ENCODE assay signal across 10 cellular contexts in the genomic region with DNA sequence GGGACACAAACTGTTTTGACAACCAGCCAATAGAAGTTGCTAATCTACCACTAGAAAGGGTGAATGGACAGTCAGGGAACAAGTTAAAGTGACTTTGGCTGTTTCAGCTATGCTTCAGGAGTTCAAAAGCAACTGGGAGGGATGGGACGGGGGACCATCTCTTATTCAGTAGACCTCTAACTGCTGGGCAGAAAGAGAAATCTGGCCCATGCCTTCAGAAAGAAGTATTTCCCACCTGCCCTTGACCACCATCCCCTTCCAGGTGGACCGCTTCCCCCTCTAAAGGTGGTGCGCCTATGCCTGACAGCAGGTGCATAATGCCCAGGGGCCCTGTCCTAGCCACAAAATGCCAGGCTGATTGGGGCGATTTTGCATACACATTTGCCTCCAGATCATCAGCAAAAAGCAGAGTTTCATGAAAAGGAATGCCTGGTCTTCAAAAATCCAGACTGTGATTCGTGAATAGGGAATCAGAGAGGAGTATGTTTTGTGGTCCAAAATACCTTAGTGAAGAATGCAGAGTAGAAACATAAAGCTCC. TPM values are rescaled to one million over a fixed set of nuclear protein-coding genes. Genes with fewer than 3 reads are reported as not detected.
DNase-seq lines count a peak whose midpoint lies in the region; ATAC-seq, FAIRE-seq and TF ChIP-seq lines count a peak whose summit lies in the region.
"Had no signal": no experiment of that assay in that cellular context is flagged by ENCODE, and none has a peak within 500 bp of the region (broad histone marks: within the 10 kb centered on the region; RNA-seq: fewer than 3 reads in every experiment).

No MANE protein-coding gene starts in this region.

- H3K36me3 ChIP-seq in heart left ventricle (peaks cover 0 to 41% (median 24%) of the 10 kb centered on the region in 9 donors), astrocyte (ENCODE audit: insufficient read depth, low read length) (no peaks in the 10 kb centered on the region), muscle layer of colon (ENCODE audit: insufficient read depth, low read length) (peaks cover 27% of the 10 kb centered on the region), upper lobe of left lung (peaks cover 0 to 18% (median 5%) of the 10 kb centered on the region in 4 donors)
- H3K36me3 ChIP-seq: neural progenitor cell had no signal

- peaks cover 0 to 82% (median 41%) of the 10 kb centered on the region in 12 donors for H3K4me1 ChIP-seq in heart left ventricle
- H3K4me1 ChIP-seq in astrocyte (ENCODE audit: insufficient read depth, low read length) = peaks cover 11% of the 10 kb centered on the region
- peaks cover 58% of the 10 kb centered on the region for H3K4me1 ChIP-seq in muscle layer of colon (ENCODE audit: insufficient read depth, low read length)
- H3K4me1 ChIP-seq in upper lobe of left lung = peaks cover 46 to 78% (median 55%) of the 10 kb centered on the region in 4 donors

- 62 to 72% (median 70%) methylated on average over 5 of the region's 5 CpGs for WGBS in heart left ventricle, 4 donors
- 64 to 81% methylated on average over 5 of the region's 5 CpGs for WGBS in upper lobe of left lung, 2 donors

- H3K9me3 ChIP-seq in heart left ventricle = no peaks in the 10 kb centered on the region
- H3K9me3 ChIP-seq in astrocyte (ENCODE audit: insufficient read depth, low read depth, low read length) = no peaks in the 10 kb centered on the region
- H3K9me3 ChIP-seq in muscle layer of colon (ENCODE audit: low read length) = no peaks in the 10 kb centered on the region
- no peaks in the 10 kb centered on the region for H3K9me3 ChIP-seq in upper lobe of left lung

- peaks cover 42% of the 10 kb centered on the region for H3K79me2 ChIP-seq in astrocyte (ENCODE audit: insufficient read depth, low read length)

- no TSS peak for BruUV-seq in Calu3 (replicated peaks; lab: Mats Ljungman, UMichigan)

- H3K4me2 ChIP-seq in astrocyte (ENCODE audit: low read length) = peak overlapping the region; percentile 3
- H3K4me2 ChIP-seq: neural progenitor cell had no signal

- no peak for TF ChIP-seq EP300 in upper lobe of left lung (IDR thresholded peaks at IDR 0.05)

- H3K27ac Mint-ChIP-seq in astrocyte (ENCODE audit: unreplicated experiment) (no peak overlapping the region), Calu3 (ENCODE audit: unreplicated experiment) (no peak overlapping the region)

- peaks cover 49% of the 10 kb centered on the region for H4K20me1 ChIP-seq in astrocyte (ENCODE audit: insufficient read depth, low read length)

- no peak for DNase-seq in heart left ventricle
- DNase-seq in Right ventricle myocardium superior = no peak
- no peak for DNase-seq in astrocyte (ENCODE audit: low read depth)
- no peak for DNase-seq in upper lobe of left lung
- DNase-seq in Calu3 = no peak

- intact Hi-C loops in heart left ventricle (cut with DNase I) = loop anchor here in 4 of 10 donors (5.0 to 10.0 kb wide), 4 partner anchors 77 to 91 kb away; no protein-coding TSS in a partner anchor
- intact Hi-C loops in Right ventricle myocardium superior (cut with DNase I) = loop anchor here (5.0 kb wide), 1 partner anchor 82 kb away; no protein-coding TSS in a partner anchor
- intact Hi-C loops in Calu3 (cut with micrococcal nuclease; ENCODE audit: unreplicated experiment) = no loop called here

- H3K4me3 Mint-ChIP-seq in astrocyte (ENCODE audit: unreplicated experiment) = no peak overlapping the region
- H3K4me3 Mint-ChIP-seq in Calu3 (ENCODE audit: low read depth, unreplicated experiment) = no peak overlapping the region
- H3K4me3 Mint-ChIP-seq: neural progenitor cell had no signal

- no peak for ATAC-seq in heart left ventricle
- no peak for ATAC-seq in Right ventricle myocardium superior (ENCODE audit: poor library complexity)
- ATAC-seq in upper lobe of left lung (ENCODE audit: low FRiP score in 2 of 2) = no peak
- ATAC-seq in HG03045 (IDR thresholded peaks at IDR 0.05; ENCODE audit: unreplicated experiment) = no peak
- ATAC-seq in HG03520 (IDR thresholded peaks at IDR 0.05; ENCODE audit: unreplicated experiment) = no peak

- no peak overlapping the region for H2AFZ ChIP-seq in astrocyte (ENCODE audit: low read depth, low read length)
- H2AFZ ChIP-seq: neural progenitor cell had no signal

- H3K9ac ChIP-seq in astrocyte (ENCODE audit: low read length) (no peak overlapping the region), muscle layer of colon (ENCODE audit: low read length) (peak overlapping the region; percentile 52)
- H3K9ac ChIP-seq: neural progenitor cell had no signal

- CTCF ChIA-PET in Calu3 (lab: Charles Lee) = interaction anchor here (1.2 kb wide), 1 partner anchor 26 kb away, joined by 4 read pairs; no protein-coding TSS in a partner anchor

- no peak for FAIRE-seq in astrocyte (lab: Jason Lieb, UNC)

- TF ChIP-seq CTCF in heart left ventricle (IDR thresholded peaks at IDR 0.05) = no peak
- TF ChIP-seq CTCF in astrocyte (IDR thresholded peaks at IDR 0.05; ENCODE audit: insufficient read depth, low read depth, low read length) = no peak
- no peak for TF ChIP-seq CTCF in upper lobe of left lung (IDR thresholded peaks at IDR 0.05)
- TF ChIP-seq CTCF in Calu3 (IDR thresholded peaks at IDR 0.05; ENCODE audit: unreplicated experiment) = no peak

- H3K4me3 ChIP-seq in heart left ventricle (peak overlapping the region; percentile 6 to 98 (median 88)), astrocyte (ENCODE audit: insufficient read depth, low read depth, low read length) (no peak overlapping the region), muscle layer of colon (ENCODE audit: low read depth in 1 of 2, low read length in 2 of 2) (peak overlapping the region; percentile 43 to 92), upper lobe of left lung (peak overlapping the region in 3 of 4 donors; percentile 5 to 78 (median 29))
- H3K4me3 ChIP-seq: neural progenitor cell had no signal

- H3K36me3 Mint-ChIP-seq in astrocyte (ENCODE audit: low read depth, unreplicated experiment) (peaks cover 9% of the 10 kb centered on the region), Calu3 (ENCODE audit: insufficient read depth, unreplicated experiment) (peaks cover 15% of the 10 kb centered on the region)

- H3K27me3 Mint-ChIP-seq in astrocyte (ENCODE audit: low read depth, unreplicated experiment) (peaks cover 2% of the 10 kb centered on the region), Calu3 (ENCODE audit: unreplicated experiment) (no peaks in the 10 kb centered on the region)

- H3K27ac ChIP-seq in heart left ventricle (peak overlapping the region in 10 of 12 donors; percentile 4 to 96 (median 66)), astrocyte (ENCODE audit: low read depth, low read length) (no peak overlapping the region), muscle layer of colon (ENCODE audit: low read depth, low read length) (peak overlapping the region; percentile 98), upper lobe of left lung (peak overlapping the region in 2 of 4 donors; percentile 23 to 92)
- H3K27ac ChIP-seq: C4-2B, neural progenitor cell had no signal

- H3K9me3 Mint-ChIP-seq in astrocyte (ENCODE audit: unreplicated experiment) (no peaks in the 10 kb centered on the region), Calu3 (ENCODE audit: low read depth, unreplicated experiment) (no peaks in the 10 kb centered on the region)
- H3K9me3 Mint-ChIP-seq: neural progenitor cell had no signal

- TF ChIP-seq POLR2A in heart left ventricle (IDR thresholded peaks at IDR 0.05) (no peak), upper lobe of left lung (IDR thresholded peaks at IDR 0.05) (no peak)

- H3K4me1 Mint-ChIP-seq in astrocyte (ENCODE audit: low read depth, unreplicated experiment) (peaks cover 14% of the 10 kb centered on the region), Calu3 (ENCODE audit: low read depth, unreplicated experiment) (peaks cover 9% of the 10 kb centered on the region)

- H3K27me3 ChIP-seq in heart left ventricle (no peaks in the 10 kb centered on the region), astrocyte (ENCODE audit: insufficient read depth, low read length) (peaks cover 2% of the 10 kb centered on the region), muscle layer of colon (ENCODE audit: control insufficient read depth in 1 of 2, insufficient read depth in 2 of 2, low read length in 2 of 2) (no peaks in the 10 kb centered on the region), upper lobe of left lung (no peaks in the 10 kb centered on the region)

RNA-seq across cellular contexts. Expression of a gene that starts 5.1 kb away (rescaled TPM):
- total RNA-seq in heart left ventricle (10 to 100 TPM; 11.2 to 33.7 (median 17.8) TPM), Right ventricle myocardium superior (21.2 TPM), astrocyte (10.5 and 10.9 TPM in 2 replicates), upper lobe of left lung (10 to 100 TPM; 19.8 to 62.9 (median 45.8) TPM), Calu3 (2022) (9.8 and 11.8 TPM in 2 replicates)
- polyA plus RNA-seq in heart left ventricle = 10 to 100 TPM in 1 of 2 donors, 1 to 10 TPM in 1; 6.2 to 11.9 TPM
